8 cellular contexts compared by ENCODE assay signal in genomic region chr12:50924439-50925341, GRCh38. TPM values are rescaled to one million over a fixed set of nuclear protein-coding genes. Genes with fewer than 3 reads are reported as not detected.
DNase-seq lines count a peak whose midpoint lies in the region; FAIRE-seq and TF ChIP-seq lines count a peak whose summit lies in the region.

No MANE protein-coding gene starts in this region.

- TF ChIP-seq EP300 in sigmoid colon (IDR thresholded peaks at IDR 0.05) = peak in 3 of 4 donors; percentile 4 to 48 (median 28)

- H3K27me3 ChIP-seq in KMS-11 (ENCODE audit: insufficient read depth, low read depth) (no peaks in the 10 kb centered on the region), PC-9 (ENCODE audit: insufficient read depth, low read depth) (no peaks in the 10 kb centered on the region), sigmoid colon (no peaks in the 10 kb centered on the region)

- H3K4me3 ChIP-seq in KMS-11 (IDR thresholded peaks at IDR 0.05; ENCODE audit: insufficient read depth, low read depth, low read length) = no peak overlapping the region
- peak overlapping the region; percentile 47; the same call in 1 of the 2 replicates for H3K4me3 ChIP-seq in PC-9
- H3K4me3 ChIP-seq in cardiac fibroblast (replicated peaks in 1 of 2; ENCODE audit: low read depth in 2 of 2, low read length in 2 of 2) = peak overlapping the region; percentile 80 to 84
- peak overlapping the region; percentile 64 to 80 (median 72) for H3K4me3 ChIP-seq in sigmoid colon

- H3K9me3 ChIP-seq in PC-9 (ENCODE audit: insufficient read depth, low read depth) (no peaks in the 10 kb centered on the region), sigmoid colon (no peaks in the 10 kb centered on the region)

- TF ChIP-seq CTCF in KMS-11 (conservative IDR thresholded peaks at IDR 0.05; ENCODE audit: low read depth, low read length) = no peak
- no peak for TF ChIP-seq CTCF in PC-9 (conservative IDR thresholded peaks at IDR 0.05)
- no peak for TF ChIP-seq CTCF in cardiac fibroblast (IDR thresholded peaks at IDR 0.05; ENCODE audit: low read depth, low read length)
- no peak for TF ChIP-seq CTCF in sigmoid colon (IDR thresholded peaks at IDR 0.05)

- peak; percentile 43 for FAIRE-seq in H54 (lab: Jason Lieb, UNC)

- CTCF ChIA-PET in PC-9 (lab: Charles Lee) = interaction anchor here (0.5 to 0.7 kb wide), 2 partner anchors 37 to 99 kb away, joined by 3 read pairs; no protein-coding TSS in a partner anchor

- WGBS in sigmoid colon, 2 donors = 2% methylated on average over 13 of the region's 13 CpGs

- intact Hi-C loops in PC-9 (cut with micrococcal nuclease; ENCODE audit: unreplicated experiment) = loop anchor here (10.0 kb wide), 2 partner anchors 80 to 100 kb away; partner anchors contain the start of genes SLC11A2 and TMPRSS12
- intact Hi-C loops in sigmoid colon (cut with DNase I) = loop anchor here (5.0 kb wide), 1 partner anchor 103 kb away; the partner anchor contains the start of gene SLC11A2

- H3F3A ChIP-seq in PC-9 (ENCODE audit: insufficient read depth, low read depth) = 0 out of 2 replicates have a peak, but pooled peaks cover 5% of the 10 kb centered on the region

- H3K36me3 ChIP-seq in KMS-11 (ENCODE audit: insufficient read depth) (no peaks in the 10 kb centered on the region), PC-9 (ENCODE audit: low read depth) (no peaks in the 10 kb centered on the region), sigmoid colon (peaks cover 0 to 2% (median 0%) of the 10 kb centered on the region in 4 donors)

- H3K27ac ChIP-seq in KMS-11 (peak overlapping the region; percentile 64), PC-9 (no peak overlapping the region), sigmoid colon (peak overlapping the region; percentile 87 to 93 (median 90))

- H3K4me2 ChIP-seq in KMS-11 (peak overlapping the region; percentile 83), PC-9 (peak overlapping the region; percentile 63)

- H3K79me2 ChIP-seq in KMS-11 (ENCODE audit: insufficient read depth, low read depth) (no peaks in the 10 kb centered on the region), PC-9 (ENCODE audit: low read depth) (no peaks in the 10 kb centered on the region)

- H3K9ac ChIP-seq in KMS-11 = peak overlapping the region; percentile 33; the same call in 1 of the 2 replicates

- no peak for TF ChIP-seq POLR2A in H54 (IDR thresholded peaks at IDR 0.05; ENCODE audit: low read depth, low read length)
- TF ChIP-seq POLR2A in sigmoid colon (IDR thresholded peaks at IDR 0.05) = peak; percentile 16 to 35

- POLR2A ChIA-PET in PC-9 (lab: Charles Lee; ENCODE audit: unreplicated experiment) = interaction anchor here (0.5 kb wide), 2 partner anchors 159 to 518 kb away, joined by 4 read pairs; no protein-coding TSS in a partner anchor

- DNase-seq in activated CD8-positive, alpha-beta memory T cell treated with anti-CD3 and anti-CD28 coated beads for 4 hours (ENCODE audit: low read depth in 2 of 2) = peak; percentile 5 to 11
- no peak for DNase-seq in activated CD8-positive, alpha-beta memory T cell treated with anti-CD3 and anti-CD28 coated beads, Interleukin-2, amount 50 U/mL, for 4 hours
- DNase-seq in H54 (ENCODE audit: insufficient read length, low spot score) = peak; percentile 28
- DNase-seq in PC-9 = peak; percentile 44 to 72
- peak; percentile 96 to 98 for DNase-seq in cardiac fibroblast (ENCODE audit: low read depth in 2 of 2)
- DNase-seq in iPS-NIHi11 (ENCODE audit: low spot score) = peak; percentile 77
- peak; percentile 98 for DNase-seq in sigmoid colon

- H3K4me1 ChIP-seq in KMS-11 (ENCODE audit: low read depth, poor library complexity, severe bottlenecking) (peaks cover 80% of the 10 kb centered on the region), PC-9 (replicated peaks; ENCODE audit: insufficient read depth) (peaks cover 19% of the 10 kb centered on the region), sigmoid colon (peaks cover 0 to 58% (median 51%) of the 10 kb centered on the region in 4 donors)

- no peaks in the 10 kb centered on the region for H3K9me2 ChIP-seq in PC-9 (ENCODE audit: insufficient read depth)

- H2AFZ ChIP-seq in KMS-11 (ENCODE audit: low read depth) = peak overlapping the region; percentile 62
- 0 out of 2 replicates have a peak overlapping the region, but pooled peaks have one; percentile 49 for H2AFZ ChIP-seq in PC-9

- BruUV-seq in PC-9 (replicated peaks; lab: Mats Ljungman, UMichigan) = no TSS peak

- H4K20me1 ChIP-seq in KMS-11 (ENCODE audit: insufficient read depth) = no peaks in the 10 kb centered on the region
- H4K20me1 ChIP-seq in PC-9 (ENCODE audit: insufficient read depth) = no peaks in the 10 kb centered on the region

RNA-seq across cellular contexts. Expression of gene HIGD1C, which starts 27.7 kb away (rescaled TPM):
- total RNA-seq in PC-9 (2021) (not detected in 2 replicates), sigmoid colon (not detected)
- not detected for polyA plus RNA-seq in sigmoid colon
